ENCODE assay signal across 15 cellular contexts in genomic region chr10:115026041-115026779, GRCh38.
DNase-seq lines count a peak whose midpoint lies in the region; ATAC-seq, FAIRE-seq and TF ChIP-seq lines count a peak whose summit lies in the region.
"Had no signal": no experiment of that assay in that cellular context is flagged by ENCODE, and none has a peak within 500 bp of the region (broad histone marks: within the 10 kb centered on the region; RNA-seq: fewer than 3 reads in every experiment).

No MANE protein-coding gene starts in this region.

- FAIRE-seq in islet of Langerhans (lab: Jason Lieb, UNC) = peak; percentile 13
- FAIRE-seq: colon, endothelial cell of umbilical vein, frontal cortex had no signal

- H3K27me3 ChIP-seq in ovary = no peaks in the 10 kb centered on the region
- H3K27me3 ChIP-seq in heart left ventricle = no peaks in the 10 kb centered on the region
- H3K27me3 ChIP-seq: adrenal gland had no signal

- 68 to 73% (median 71%) methylated on average over 13 of the region's 13 CpGs for WGBS in ovary, 3 donors
- WGBS in heart left ventricle, 4 donors = 65 to 71% (median 67%) methylated on average over 13 of the region's 13 CpGs

- H3K4me1 ChIP-seq in ovary (ENCODE audit: insufficient read depth) = peaks cover 8% of the 10 kb centered on the region
- H3K4me1 ChIP-seq in heart left ventricle = no peaks in the 10 kb centered on the region

- no peak for TF ChIP-seq EP300 in ovary (IDR thresholded peaks at IDR 0.05)

- no peak overlapping the region for H3K27ac ChIP-seq in ovary
- no peak overlapping the region for H3K27ac ChIP-seq in heart left ventricle
- H3K27ac ChIP-seq: adrenal gland, thoracic aorta had no signal

- no peaks in the 10 kb centered on the region for H3K9me3 ChIP-seq in ovary
- H3K9me3 ChIP-seq in heart left ventricle = no peaks in the 10 kb centered on the region
- H3K9me3 ChIP-seq: adrenal gland, thoracic aorta had no signal

- no peak for TF ChIP-seq CTCF in ovary (IDR thresholded peaks at IDR 0.05)
- no peak for TF ChIP-seq CTCF in heart left ventricle (IDR thresholded peaks at IDR 0.05)

- no peak overlapping the region for H3K4me3 ChIP-seq in ovary
- no peak overlapping the region for H3K4me3 ChIP-seq in heart left ventricle
- H3K4me3 ChIP-seq: adrenal gland, thoracic aorta had no signal

- intact Hi-C loops in ovary (cut with DNase I) = loop anchor here in 1 of 4 donors (10.0 kb wide), 1 partner anchor 69 kb away; the partner anchor contains the start of gene ATRNL1
- intact Hi-C loops in heart left ventricle (cut with DNase I) = no loop called here

- H3K36me3 ChIP-seq in ovary (no peaks in the 10 kb centered on the region), heart left ventricle (no peaks in the 10 kb centered on the region)
- H3K36me3 ChIP-seq: adrenal gland, thoracic aorta had no signal

- ATAC-seq in GM19324 (IDR thresholded peaks at IDR 0.05; ENCODE audit: low FRiP score, unreplicated experiment) = no peak
- no peak for ATAC-seq in HG03159 (IDR thresholded peaks at IDR 0.05; ENCODE audit: unreplicated experiment)
- ATAC-seq in heart left ventricle = no peak
- ATAC-seq: activated CD4-positive, CD25-positive, alpha-beta regulatory T cell treated with anti-CD3 and anti-CD28 coated beads, Interleukin-2, amount 50 U/mL, for 24 hours had no signal

- DNase-seq in DMS 273 (lab: John Stamatoyannopoulos, UW; ENCODE audit: unreplicated experiment) (peak; percentile 29), NCI-H2081 treated with DMSO at 0.1 percent for 48 hours (lab: John Stamatoyannopoulos, UW) (peak; percentile 27), astrocyte of the hippocampus (ENCODE audit: low read depth, low spot score) (peak; percentile 47), ovary (no peak), heart left ventricle (no peak)
- DNase-seq: adrenal gland, SHP77 had no signal

- no peak for TF ChIP-seq POLR2A in ovary (IDR thresholded peaks at IDR 0.05)
- TF ChIP-seq POLR2A in heart left ventricle (IDR thresholded peaks at IDR 0.05) = no peak

Comparison
In these comparisons a context has a peak if more than half of its experiments do, and no peak if none do; other contexts are left out.
1. DNase-seq: peak in DMS 273 (single experiment), NCI-H2081 treated with DMSO at 0.1 percent for 48 hours (single experiment) and astrocyte of the hippocampus (single experiment); none in ovary (0 of 5) and heart left ventricle (0 of 5).